Comparison of ENCODE assay signal across 2 cellular contexts in the genomic region with DNA sequence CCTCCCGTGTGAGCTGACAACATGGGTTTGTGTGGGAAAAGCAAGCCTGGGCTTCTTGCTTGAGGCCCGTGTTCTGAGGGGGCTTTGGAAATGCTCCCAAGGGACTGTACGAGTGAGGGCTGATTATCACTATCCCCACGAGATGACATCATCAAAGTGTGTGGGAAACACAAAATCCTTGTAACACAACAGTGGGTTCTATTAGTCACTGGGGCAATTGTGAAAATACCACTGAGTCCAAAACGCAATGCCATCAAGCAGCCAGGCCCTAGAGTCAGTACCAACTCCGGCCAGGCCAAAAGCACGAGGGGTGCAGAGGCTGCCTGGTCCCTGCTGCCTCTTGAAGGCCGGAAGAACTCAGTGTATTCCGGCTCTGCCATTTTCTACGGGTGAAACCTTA.
TF ChIP-seq lines count a peak whose summit lies in the region.

No MANE protein-coding gene starts in this region.

TF ChIP-seq in IMR-90, 13 proteins besides CTCF, POLR2A, EP300 and RAD21:
- TF ChIP-seq CEBPB (IDR thresholded peaks at IDR 0.05; ENCODE audit: low read depth, low read length) = peak; percentile 75
- no peak for TF ChIP-seq MAFK (IDR thresholded peaks at IDR 0.05; ENCODE audit: low read depth, low read length)
- TF ChIP-seq RFX5 (IDR thresholded peaks at IDR 0.05; ENCODE audit: low read depth, low read length) = no peak
- no peak for TF ChIP-seq RCOR1 (IDR thresholded peaks at IDR 0.05; ENCODE audit: insufficient replicate concordance, low read length)
- no peak for TF ChIP-seq USF2 (IDR thresholded peaks at IDR 0.05; ENCODE audit: low read depth, low read length)
- no peak for TF ChIP-seq NFE2L2 (IDR thresholded peaks at IDR 0.05; ENCODE audit: low read depth, low read length)
- peak; percentile 51 for TF ChIP-seq FOS (IDR thresholded peaks at IDR 0.05; ENCODE audit: low read depth, low read length)
- TF ChIP-seq BHLHE40 (IDR thresholded peaks at IDR 0.05; ENCODE audit: low read depth, low read length) = peak; percentile 42; the same call in 1 of the 2 replicates

TF ChIP-seq in GM12891, 5 proteins besides CTCF, POLR2A, EP300 and RAD21:
- TF ChIP-seq SPI1 (IDR thresholded peaks at IDR 0.05; ENCODE audit: low read depth, low read length) (no peak), PAX5 (IDR thresholded peaks at IDR 0.05; ENCODE audit: insufficient read depth, low read length, severe bottlenecking) (no peak), POLR2AphosphoS5 (IDR thresholded peaks at IDR 0.05; ENCODE audit: low read depth, low read length) (no peak), POU2F2 (IDR thresholded peaks at IDR 0.05; ENCODE audit: low read depth, low read length) (no peak), TAF1 (IDR thresholded peaks at IDR 0.05; ENCODE audit: low read depth, low read length) (no peak)
